In the genomic region with DNA sequence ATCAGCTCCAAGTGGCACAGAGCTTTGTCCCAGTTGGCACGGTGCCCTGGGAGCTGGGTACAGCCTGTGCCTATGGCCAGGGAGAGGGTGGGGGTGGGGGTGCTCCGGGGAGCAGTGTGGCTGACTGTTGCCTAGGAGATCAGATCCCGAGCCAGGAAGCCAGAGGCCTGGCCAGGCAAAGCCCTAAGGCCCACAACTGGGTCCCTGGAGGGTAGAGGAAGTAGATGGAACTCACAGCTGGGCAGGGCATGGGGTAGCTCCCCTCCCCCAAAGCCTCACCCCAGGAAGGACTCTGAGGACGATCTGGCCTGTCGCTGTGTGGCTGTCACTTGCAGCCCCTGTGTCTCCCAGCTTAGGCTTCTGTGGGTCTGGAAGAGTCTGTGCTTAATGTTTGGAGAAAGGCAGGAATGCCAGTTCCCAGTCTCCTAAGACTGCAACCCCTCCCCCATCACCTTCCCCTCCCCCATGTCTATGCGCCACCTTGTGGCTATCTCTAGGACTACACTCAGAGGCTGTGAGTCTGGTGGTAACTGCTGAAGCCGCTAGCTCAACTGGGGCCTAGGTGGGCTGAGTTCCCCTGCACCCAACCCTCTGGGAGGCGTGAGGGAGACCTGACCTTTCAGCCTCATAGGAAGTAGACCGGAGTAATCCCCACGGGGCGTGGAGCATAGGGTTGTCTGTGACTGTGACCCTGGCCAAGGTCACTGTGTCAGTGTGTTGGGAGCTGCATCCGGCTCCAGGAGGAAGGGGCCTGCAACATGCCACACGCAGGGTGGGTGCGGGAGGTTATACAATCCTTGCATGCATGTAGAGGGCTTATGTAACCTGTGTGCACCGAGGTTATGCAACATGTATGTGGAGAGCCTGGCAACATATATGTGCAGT, we compare ENCODE assay signal across 8 cellular contexts. TPM values are rescaled to one million over a fixed set of nuclear protein-coding genes. Genes with fewer than 3 reads are reported as not detected.
DNase-seq lines count a peak whose midpoint lies in the region; ATAC-seq, FAIRE-seq and TF ChIP-seq lines count a peak whose summit lies in the region.

No MANE protein-coding gene starts in this region.

- peak; percentile 65 for ATAC-seq in stimulated activated naive CD8-positive, alpha-beta T cell treated with anti-CD3 and anti-CD28 coated beads, Interleukin-15, Interleukin-2, amounts not matched to agents 100 U/mL and 50 U/mL, for 24 hours

- CTCF ChIA-PET in endothelial cell of umbilical vein (lab: Charles Lee): interaction anchor here (0.6 to 6.8 kb wide), 29 partner anchors 10 to 1320 kb away, joined by 3 to 62 read pairs (median 9); a partner anchor contains a TSS

- H3K4me1 ChIP-seq in endothelial cell of umbilical vein (ENCODE audit: control insufficient read depth, extremely low read depth, insufficient read depth, low read length) (peaks cover 13% of the 10 kb centered on the region), muscle layer of colon (ENCODE audit: insufficient read depth, low read length) (peaks cover 70% of the 10 kb centered on the region)

- H3K9me3 ChIP-seq in endothelial cell of umbilical vein (replicated peaks; ENCODE audit: control insufficient read depth, insufficient read depth, low read length) (no peaks in the 10 kb centered on the region), muscle layer of colon (ENCODE audit: low read length) (no peaks in the 10 kb centered on the region)

- TF ChIP-seq POLR2A in endothelial cell of umbilical vein (IDR thresholded peaks at IDR 0.05; ENCODE audit: low read depth, low read length): no peak

- H3K27me3 ChIP-seq in endothelial cell of umbilical vein (ENCODE audit: control insufficient read depth in 2 of 2, insufficient read depth in 2 of 2, low read length in 2 of 2): no peaks in the 10 kb centered on the region
- H3K27me3 ChIP-seq in muscle layer of colon (ENCODE audit: control insufficient read depth in 1 of 2, insufficient read depth in 2 of 2, low read length in 2 of 2): no peaks in the 10 kb centered on the region

- no TSS peak for BruUV-seq in endothelial cell of umbilical vein (replicated peaks; lab: Mats Ljungman, UMichigan)

- in situ Hi-C loops in ACHN (cut with HindIII; ENCODE audit: low pct_ligation_motif_present, low pct_unique_long_range_greater_than_20kb, low sequenced_read_pairs): no loop called here

- dilution Hi-C loops in endothelial cell of umbilical vein (cut with MboI; ENCODE audit: extremely low pct_ligation_motif_present, low sequenced_read_pairs): no loop called here

- H3K9ac ChIP-seq in endothelial cell of umbilical vein (replicated peaks; ENCODE audit: extremely low read depth, insufficient read depth, low read length): no peak overlapping the region
- H3K9ac ChIP-seq in muscle layer of colon (ENCODE audit: low read length): peak overlapping the region; percentile 6

- H3K9me1 ChIP-seq in endothelial cell of umbilical vein (replicated peaks; ENCODE audit: control insufficient read depth, extremely low read depth, insufficient read depth, low read length): no peaks in the 10 kb centered on the region

- H3K4me3 ChIP-seq in endothelial cell of umbilical vein (replicated peaks in 1 of 3; ENCODE audit: insufficient read depth in 1 of 3, low read depth in 1 of 3, low read length in 3 of 3): no peak overlapping the region
- H3K4me3 ChIP-seq in muscle layer of colon (ENCODE audit: low read depth in 1 of 2, low read length in 2 of 2): peak overlapping the region in 1 of 2 donors; percentile 35

- intact Hi-C loops in endothelial cell of umbilical vein (cut with micrococcal nuclease): loop anchor here (1.0 kb wide), 2 partner anchors 36 to 62 kb away; no protein-coding TSS in a partner anchor

- no peak overlapping the region for H3K4me2 ChIP-seq in endothelial cell of umbilical vein (ENCODE audit: insufficient read depth, low read length)

- POLR2A ChIA-PET in endothelial cell of umbilical vein (lab: Charles Lee): no interaction called here

- H3K36me3 ChIP-seq in endothelial cell of umbilical vein (ENCODE audit: control insufficient read depth in 2 of 2, extremely low read depth in 1 of 2, insufficient read depth in 2 of 2, low read length in 2 of 2) (peaks cover 0 to 10% of the 10 kb centered on the region in 2 experiments), muscle layer of colon (ENCODE audit: insufficient read depth, low read length) (peaks cover 45% of the 10 kb centered on the region)

- TF ChIP-seq CTCF in endothelial cell of umbilical vein (IDR thresholded peaks at IDR 0.05; ENCODE audit: extremely low read depth in 1 of 2, insufficient read depth in 1 of 2, low read depth in 1 of 2, low read length in 2 of 2): peak; percentile 68 to 91

- no peak overlapping the region for H2AFZ ChIP-seq in endothelial cell of umbilical vein (ENCODE audit: low read depth, low read length)

- peak; percentile 60 for DNase-seq in ACHN
- DNase-seq in GM19239 (ENCODE audit: insufficient read length, low spot score): no peak
- DNase-seq in NCI-H82 (lab: John Stamatoyannopoulos, UW): peak; percentile 82
- peak; percentile 42 to 47 for DNase-seq in activated CD8-positive, alpha-beta memory T cell treated with anti-CD3 and anti-CD28 coated beads for 4 hours (ENCODE audit: low read depth in 2 of 2)
- DNase-seq in endothelial cell of umbilical vein (ENCODE audit: low read depth, low spot score): peak; percentile 63
- peak; percentile 79 for DNase-seq in stimulated activated naive CD8-positive, alpha-beta T cell treated with anti-CD3 and anti-CD28 coated beads, Interleukin-15, Interleukin-2, amounts not matched to agents 100 U/mL and 50 U/mL, for 24 hours
- DNase-seq in NCI-H187 (lab: John Stamatoyannopoulos, UW): no peak

- H3K79me2 ChIP-seq in endothelial cell of umbilical vein (ENCODE audit: control insufficient read depth, insufficient read depth, low read length): no peaks in the 10 kb centered on the region

- no peak overlapping the region for H3K27ac ChIP-seq in endothelial cell of umbilical vein (ENCODE audit: insufficient read depth, low read depth, low read length)
- peak overlapping the region; percentile 96 for H3K27ac ChIP-seq in muscle layer of colon (ENCODE audit: low read depth, low read length)

- FAIRE-seq in GM19239 (lab: Jason Lieb, UNC): peak; percentile 75
- FAIRE-seq in endothelial cell of umbilical vein (lab: Jason Lieb, UNC): peak; percentile 81

- H4K20me1 ChIP-seq in endothelial cell of umbilical vein (replicated peaks; ENCODE audit: control insufficient read depth, extremely low read depth, insufficient read depth, low read length): no peaks in the 10 kb centered on the region

TF ChIP-seq in endothelial cell of umbilical vein, 7 proteins besides CTCF, POLR2A, EP300 and RAD21 (continues in another document):
- TF ChIP-seq MYC (IDR thresholded peaks at IDR 0.05; ENCODE audit: low read depth, low read length): no peak
- TF ChIP-seq JUN (IDR thresholded peaks at IDR 0.05; ENCODE audit: borderline replicate concordance, insufficient read depth, insufficient read length, low read depth): no peak
- TF ChIP-seq FOS (IDR thresholded peaks at IDR 0.05; ENCODE audit: borderline replicate concordance, insufficient read depth, low read length): no peak
- no peak for TF ChIP-seq EZH2 (IDR thresholded peaks at IDR 0.05; ENCODE audit: borderline replicate concordance, low read depth, low read length, severe bottlenecking)
- TF ChIP-seq, protein P1, sequence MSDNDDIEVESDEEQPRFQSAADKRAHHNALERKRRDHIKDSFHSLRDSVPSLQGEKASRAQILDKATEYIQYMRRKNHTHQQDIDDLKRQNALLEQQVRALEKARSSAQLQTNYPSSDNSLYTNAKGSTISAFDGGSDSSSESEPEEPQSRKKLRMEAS (IDR thresholded peaks at IDR 0.05; ENCODE audit: insufficient read depth, insufficient read length): no peak
- no peak for TF ChIP-seq GATA2 (IDR thresholded peaks at IDR 0.05; ENCODE audit: insufficient read depth, insufficient read length, low read depth, low read length)

RNA-seq across cellular contexts. Expression of a gene that starts 12.7 kb away (rescaled TPM):
- total RNA-seq in endothelial cell of umbilical vein: 24.9 and 29.6 TPM in 2 replicates
- polyA plus RNA-seq in endothelial cell of umbilical vein: 17.4 and 18.8 TPM in 2 replicates
- polyA plus RNA-seq in endothelial cell of umbilical vein (2011; cell fraction: cytosol; rRNA removed): 17.9 and 18.5 TPM in 2 replicates
- 14.3 and 20.5 TPM in 2 replicates for polyA plus RNA-seq in endothelial cell of umbilical vein (2011; cell fraction: nucleus; rRNA removed)
- polyA plus RNA-seq in endothelial cell of umbilical vein (2012): 22.3 and 27.8 TPM in 2 replicates
- polyA minus RNA-seq in endothelial cell of umbilical vein: 18.1 and 19.7 TPM in 2 replicates
- 7.4 TPM for polyA minus RNA-seq in endothelial cell of umbilical vein (2011; cell fraction: cytosol; rRNA and poly(A)+ RNA removed)
- polyA minus RNA-seq in endothelial cell of umbilical vein (2011; cell fraction: nucleus; rRNA and poly(A)+ RNA removed): 6.3 and 8.5 TPM in 2 replicates

RNA-seq across cellular contexts. Expression of a gene that starts 21.2 kb away (rescaled TPM):
- 120 and 124 TPM in 2 replicates for total RNA-seq in endothelial cell of umbilical vein
- polyA plus RNA-seq in endothelial cell of umbilical vein: 120 and 122 TPM in 2 replicates
- 98.6 and 101 TPM in 2 replicates for polyA plus RNA-seq in endothelial cell of umbilical vein (2011; cell fraction: cytosol; rRNA removed)
- polyA plus RNA-seq in endothelial cell of umbilical vein (2011; cell fraction: nucleus; rRNA removed): 353 and 444 TPM in 2 replicates
- 97.1 and 98.7 TPM in 2 replicates for polyA plus RNA-seq in endothelial cell of umbilical vein (2012)
- 152 and 208 TPM in 2 replicates for polyA minus RNA-seq in endothelial cell of umbilical vein
- polyA minus RNA-seq in endothelial cell of umbilical vein (2011; cell fraction: cytosol; rRNA and poly(A)+ RNA removed): 84.2 TPM
- polyA minus RNA-seq in endothelial cell of umbilical vein (2011; cell fraction: nucleus; rRNA and poly(A)+ RNA removed): 180 and 192 TPM in 2 replicates

RNA-seq across cellular contexts. Expression of a gene that starts 24.9 kb away (rescaled TPM):
- 5.2 and 6.1 TPM in 2 replicates for total RNA-seq in endothelial cell of umbilical vein
- 2.3 and 2.5 TPM in 2 replicates for polyA plus RNA-seq in endothelial cell of umbilical vein
- 2.5 and 3.0 TPM in 2 replicates for polyA plus RNA-seq in endothelial cell of umbilical vein (2011; cell fraction: cytosol; rRNA removed)
- 7.6 and 11.8 TPM in 2 replicates for polyA plus RNA-seq in endothelial cell of umbilical vein (2011; cell fraction: nucleus; rRNA removed)
- polyA plus RNA-seq in endothelial cell of umbilical vein (2012): 5.3 and 8.8 TPM in 2 replicates
- polyA minus RNA-seq in endothelial cell of umbilical vein: 2.2 and 3.5 TPM in 2 replicates
- 3.9 TPM for polyA minus RNA-seq in endothelial cell of umbilical vein (2011; cell fraction: cytosol; rRNA and poly(A)+ RNA removed)
- polyA minus RNA-seq in endothelial cell of umbilical vein (2011; cell fraction: nucleus; rRNA and poly(A)+ RNA removed): 6.3 and 11.7 TPM in 2 replicates

RNA-seq across cellular contexts. Expression of a gene that starts 46.3 kb away (rescaled TPM):
- 90.8 and 95.0 TPM in 2 replicates for total RNA-seq in endothelial cell of umbilical vein
- 27.7 and 30.9 TPM in 2 replicates for polyA plus RNA-seq in endothelial cell of umbilical vein
- polyA plus RNA-seq in endothelial cell of umbilical vein (2011; cell fraction: cytosol; rRNA removed): 44.4 and 44.8 TPM in 2 replicates
- 136 and 195 TPM in 2 replicates for polyA plus RNA-seq in endothelial cell of umbilical vein (2011; cell fraction: nucleus; rRNA removed)
- polyA plus RNA-seq in endothelial cell of umbilical vein (2012): 67.5 and 74.7 TPM in 2 replicates
- polyA minus RNA-seq in endothelial cell of umbilical vein: 36.7 and 37.8 TPM in 2 replicates
- polyA minus RNA-seq in endothelial cell of umbilical vein (2011; cell fraction: cytosol; rRNA and poly(A)+ RNA removed): 29.3 TPM
- polyA minus RNA-seq in endothelial cell of umbilical vein (2011; cell fraction: nucleus; rRNA and poly(A)+ RNA removed): 39.9 and 47.9 TPM in 2 replicates

Comparison
In these comparisons a context has a peak if more than half of its experiments do, and no peak if none do; other contexts are left out.
1. DNase-seq: peak in ACHN (single experiment), NCI-H82 (single experiment), activated CD8-positive, alpha-beta memory T cell treated with anti-CD3 and anti-CD28 coated beads for 4 hours (2 of 2), endothelial cell of umbilical vein (single experiment) and stimulated activated naive CD8-positive, alpha-beta T cell treated with anti-CD3 and anti-CD28 coated beads, Interleukin-15, Interleukin-2, amounts not matched to agents 100 U/mL and 50 U/mL, for 24 hours (single experiment); none in GM19239 (single experiment) and NCI-H187 (0 of 2).